23 cellular contexts compared by ENCODE assay signal in genomic region chr1:230746617-230747016, GRCh38. TPM values are rescaled to one million over a fixed set of nuclear protein-coding genes. Genes with fewer than 3 reads are reported as not detected.
DNase-seq lines count a peak whose midpoint lies in the region; ATAC-seq and TF ChIP-seq lines count a peak whose summit lies in the region.
"Had no signal": no experiment of that assay in that cellular context is flagged by ENCODE, and none has a peak within 500 bp of the region (broad histone marks: within the 10 kb centered on the region; RNA-seq: fewer than 3 reads in every experiment).

No MANE protein-coding gene starts in this region.

- H3K4me1 ChIP-seq in stomach = peaks cover 31 to 38% (median 33%) of the 10 kb centered on the region in 4 donors

- no peaks in the 10 kb centered on the region for H3K27me3 ChIP-seq in stomach

- 46 to 72% (median 67%) methylated on average over 4 of the region's 4 CpGs for WGBS in stomach, 5 donors

- no peak for TF ChIP-seq CTCF in stomach (IDR thresholded peaks at IDR 0.05)

- no peaks in the 10 kb centered on the region for H3K36me3 ChIP-seq in stomach

- peak overlapping the region; percentile 80 to 91 (median 86) for H3K27ac ChIP-seq in stomach
- H3K27ac ChIP-seq: 22Rv1, C4-2B, GM23248, KMS-11 had no signal

- DNase-seq in DMS 273 (lab: John Stamatoyannopoulos, UW; ENCODE audit: unreplicated experiment) (peak; percentile 25), DMS 273 treated with DMSO at 0.1 percent for 48 hours (lab: John Stamatoyannopoulos, UW) (no peak), astrocyte of the hippocampus (ENCODE audit: low read depth, low spot score) (peak; percentile 31), left colon (no peak), stomach (no peak), putamen (ENCODE audit: low spot score) (no peak)
- DNase-seq in stimulated activated CD4-positive, alpha-beta T cell treated with anti-CD3 and anti-CD28 coated beads, Interleukin-2, amount 100 ng/mL, for 48 hours = no peak
- DNase-seq: AML-193; GDM1; GM23248; NCI-H1417; NCI-H1930; NCI-H446; NCI-H526 treated with DMSO at 0.1 percent for 48 hours; NK-92 treated with Interleukin-12 subunit alpha and Interleukin-12 subunit beta, amount 100 ng/mL, for 24 hours; SK-N-SH had no signal

- no peaks in the 10 kb centered on the region for H3K9me3 ChIP-seq in stomach
- H3K9me3 ChIP-seq: SK-N-SH had no signal

- no peak for TF ChIP-seq POLR2A in stomach (IDR thresholded peaks at IDR 0.05)

- intact Hi-C loops in left colon (cut with DNase I, micrococcal nuclease) (no loop called here), stomach (cut with DNase I; ENCODE audit: low total_unique reads) (no loop called here)

- TF ChIP-seq EP300 in stomach (IDR thresholded peaks at IDR 0.05) = no peak

- no peak overlapping the region for H3K4me3 ChIP-seq in stomach
- H3K4me3 ChIP-seq: GM23248 had no signal

- ATAC-seq in left colon = peak; percentile 21
- ATAC-seq in HG02623 (IDR thresholded peaks at IDR 0.05; ENCODE audit: unreplicated experiment) = no peak
- ATAC-seq: HCT116, Right ventricle myocardium inferior had no signal

RNA-seq across cellular contexts. Expression of gene CAPN9, which starts 0.6 kb away (rescaled TPM):
- total RNA-seq in left colon (10 to 100 TPM; 46.3 to 53.6 TPM), stomach (10 to 100 TPM; 29.5 to 68.3 (median 53.8) TPM)
- 10 to 100 TPM in 2 of 3 donors, 1 to 10 TPM in 1; 2.6 to 48.3 (median 14.7) TPM for polyA plus RNA-seq in stomach
- total RNA-seq: Daoy, GM23248 had no signal
- polyA plus RNA-seq: GM23248, SK-N-SH had no signal

RNA-seq across cellular contexts. Expression of gene AGT, which starts 32.7 kb away (rescaled TPM):
- total RNA-seq in left colon (1 to 10 TPM; 1.2 to 2.1 TPM), stomach (1 to 10 TPM in 2 of 5 donors, under 1 TPM in 1, not detected in 2; 0.29 to 9.9 (median 3.7) TPM)
- polyA plus RNA-seq in stomach = 1 to 10 TPM in 2 of 3 donors, under 1 TPM in 1; 0.65 to 8.1 (median 4.0) TPM
- total RNA-seq: Daoy, GM23248 had no signal
- polyA plus RNA-seq: GM23248 had no signal

Comparison
In these comparisons a context has a peak if more than half of its experiments do, and no peak if none do; other contexts are left out.
1. DNase-seq: peak in DMS 273 (single experiment) and astrocyte of the hippocampus (single experiment); none in DMS 273 treated with DMSO at 0.1 percent for 48 hours (single experiment), left colon (0 of 2), stomach (single experiment), putamen (single experiment) and stimulated activated CD4-positive, alpha-beta T cell treated with anti-CD3 and anti-CD28 coated beads, Interleukin-2, amount 100 ng/mL, for 48 hours (0 of 2).